Comparison of ENCODE assay signal across 30 cellular contexts in genomic region chr2:50951416-50951815, GRCh38.
A peak's percentile ranks its signal among the peaks of the same experiment; 100 is the strongest.
DNase-seq lines count a peak whose midpoint lies in the region; ATAC-seq, FAIRE-seq and TF ChIP-seq lines count a peak whose summit lies in the region.
"Had no signal": no experiment of that assay in that cellular context is flagged by ENCODE, and none has a peak within 500 bp of the region (broad histone marks: within the 10 kb centered on the region; RNA-seq: fewer than 3 reads in every experiment).

No MANE protein-coding gene starts in this region.

- ATAC-seq in GM21723 (IDR thresholded peaks at IDR 0.05; ENCODE audit: unreplicated experiment) (no peak), HG02623 (IDR thresholded peaks at IDR 0.05; ENCODE audit: unreplicated experiment) (no peak)
- ATAC-seq: activated CD4-positive, CD25-positive, alpha-beta regulatory T cell treated with anti-CD3 and anti-CD28 coated beads, Interleukin-2, amount 50 U/mL, for 24 hours; activated naive CD8-positive, alpha-beta T cell treated with anti-CD3 and anti-CD28 coated beads, Interleukin-2, amount 50 U/mL, for 24 hours; left ventricle myocardium superior; naive thymus-derived CD8-positive, alpha-beta T cell; Panc1; stimulated activated effector memory CD8-positive, alpha-beta T cell treated with anti-CD3 and anti-CD28 coated beads, Interleukin-12 subunit alpha, Interleukin-12 subunit beta, amount 100 ng/mL, for 72 hours; T-cell had no signal

- no peaks in the 10 kb centered on the region for H3K27me3 ChIP-seq in H7 (ENCODE audit: control insufficient read depth, insufficient read depth, low read length)
- H3K27me3 ChIP-seq: BLaER1 treated with 17β-estradiol and CSF1 and Interleukin-3, amounts not matched to agents 10 nM and 100 nM; right atrium auricular region; spleen had no signal

- DNase-seq in H54 (ENCODE audit: insufficient read length, low spot score) (peak; percentile 0), NCI-H69 (lab: John Stamatoyannopoulos, UW) (peak; percentile 50), dermis microvascular lymphatic vessel endothelial cell (ENCODE audit: low read depth in 2 of 2) (peak; percentile 1 to 57), kidney tubule cell (ENCODE audit: low spot score) (peak; percentile 28), H7 (no peak)
- DNase-seq: activated CD4-positive, alpha-beta memory T cell treated with anti-CD3 and anti-CD28 coated beads, Interleukin-2, amount 10 ng/mL, durations not matched to agents 7 days and 5 days; activated effector memory CD4-positive, alpha-beta T cell treated with anti-CD3 and anti-CD28 coated beads, Interleukin-2, amount 50 U/mL, for 16 hours; activated naive CD8-positive, alpha-beta T cell treated with anti-CD3 and anti-CD28 coated beads, Interleukin-2, amount 50 U/mL, for 24 hours; dermis blood vessel endothelial cell; EL; hippocampal formation; immature natural killer cell; left ventricle myocardium superior; midbrain; naive thymus-derived CD8-positive, alpha-beta T cell; NCI-H1105; spleen; stimulated activated CD4-positive, alpha-beta T cell treated with anti-CD3 and anti-CD28 coated beads, Interleukin-2, amount 100 ng/mL, for 48 hours; T-cell had no signal

- no peak overlapping the region for H3K4me3 ChIP-seq in H7 (ENCODE audit: insufficient read depth, low read depth, low read length)
- H3K4me3 ChIP-seq: BLaER1 treated with 17β-estradiol and CSF1 and Interleukin-3, amounts not matched to agents 10 nM and 100 nM; right atrium auricular region; spleen had no signal

- FAIRE-seq in H54 (lab: Jason Lieb, UNC): peak; percentile 20
- FAIRE-seq: D721Med, endothelial cell of umbilical vein, frontal cortex, GM12892 had no signal

- H3K36me3 ChIP-seq in H7 (replicated peaks; ENCODE audit: control insufficient read depth, insufficient read depth, low read length): no peaks in the 10 kb centered on the region
- H3K36me3 ChIP-seq: BLaER1 treated with 17β-estradiol and CSF1 and Interleukin-3, amounts not matched to agents 10 nM and 100 nM; right atrium auricular region; spleen had no signal

- TF ChIP-seq POLR2A in H54 (IDR thresholded peaks at IDR 0.05; ENCODE audit: low read depth, low read length): no peak
